ENCODE assay signal across 19 cellular contexts in the genomic region with DNA sequence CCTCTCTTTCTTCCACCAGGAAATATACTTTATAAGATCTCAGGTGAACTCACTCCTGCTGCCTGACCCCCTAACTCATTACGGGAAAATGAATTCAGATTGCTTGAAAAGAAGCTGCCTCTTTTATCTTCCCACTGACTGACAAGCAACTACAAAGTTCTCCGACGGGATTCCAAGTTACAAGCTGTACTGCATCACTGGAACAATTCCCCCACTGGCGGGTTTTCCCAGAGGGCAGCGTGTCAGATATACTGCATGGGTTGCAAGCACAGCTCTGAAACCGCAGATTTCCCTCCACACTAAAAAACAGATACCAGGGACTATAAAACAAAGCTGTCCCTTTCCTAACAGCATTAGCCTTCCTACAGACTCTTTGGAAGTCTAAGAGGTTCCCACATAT.
A peak's percentile ranks its signal among the peaks of the same experiment; 100 is the strongest.
DNase-seq lines count a peak whose midpoint lies in the region; TF ChIP-seq lines count a peak whose summit lies in the region.
"Had no signal": no experiment of that assay in that cellular context is flagged by ENCODE, and none has a peak within 500 bp of the region (broad histone marks: within the 10 kb centered on the region; RNA-seq: fewer than 3 reads in every experiment).

No MANE protein-coding gene starts in this region.

- H3K4me1 ChIP-seq in endodermal cell (ENCODE audit: control insufficient read depth, insufficient read depth, low read length): no peaks in the 10 kb centered on the region
- H3K4me1 ChIP-seq: pancreas had no signal

- no peak for TF ChIP-seq CTCF in endodermal cell (conservative IDR thresholded peaks at IDR 0.05)
- no peak for TF ChIP-seq CTCF in nephron progenitor cell (IDR thresholded peaks at IDR 0.05)

- CTCF ChIA-PET in activated CD4-positive, alpha-beta T cell treated with anti-CD3 and anti-CD28 coated beads, Interleukin-2, amount 10 ng/mL, durations not matched to agents 7 days and 5 days (lab: Charles Lee): no interaction called here

- TF ChIP-seq POLR2A in erythroblast (IDR thresholded peaks at IDR 0.05; ENCODE audit: low read length): no peak

- H3K4me1 Mint-ChIP-seq in endodermal cell (peaks cover 5% of the 10 kb centered on the region), nephron progenitor cell (peaks cover 11% of the 10 kb centered on the region)
- H3K4me1 Mint-ChIP-seq in activated CD4-positive, alpha-beta T cell treated with anti-CD3 and anti-CD28 coated beads, Interleukin-2, amount 10 ng/mL, durations not matched to agents 7 days and 5 days: no peaks in the 10 kb centered on the region
- H3K4me1 Mint-ChIP-seq: B cell had no signal

- no peak overlapping the region for H3K4me3 ChIP-seq in endodermal cell (ENCODE audit: low read length)
- H3K4me3 ChIP-seq: coronary artery, GM12878, pancreas had no signal

- H3K27me3 Mint-ChIP-seq in endodermal cell (ENCODE audit: insufficient read depth) (no peaks in the 10 kb centered on the region), nephron progenitor cell (ENCODE audit: low read depth, poor library complexity) (no peaks in the 10 kb centered on the region)
- H3K27me3 Mint-ChIP-seq in activated CD4-positive, alpha-beta T cell treated with anti-CD3 and anti-CD28 coated beads, Interleukin-2, amount 10 ng/mL, durations not matched to agents 7 days and 5 days: no peaks in the 10 kb centered on the region
- H3K27me3 Mint-ChIP-seq: B cell had no signal

- POLR2A ChIA-PET in activated CD4-positive, alpha-beta T cell treated with anti-CD3 and anti-CD28 coated beads, Interleukin-2, amount 10 ng/mL, durations not matched to agents 7 days and 5 days (lab: Charles Lee): no interaction called here

- H3K9me3 Mint-ChIP-seq in endodermal cell: peaks cover 2% of the 10 kb centered on the region
- no peaks in the 10 kb centered on the region for H3K9me3 Mint-ChIP-seq in nephron progenitor cell
- H3K9me3 Mint-ChIP-seq in activated CD4-positive, alpha-beta T cell treated with anti-CD3 and anti-CD28 coated beads, Interleukin-2, amount 10 ng/mL, durations not matched to agents 7 days and 5 days: no peaks in the 10 kb centered on the region

- H3K4me3 Mint-ChIP-seq in endodermal cell (no peak overlapping the region), nephron progenitor cell (no peak overlapping the region)
- H3K4me3 Mint-ChIP-seq in activated CD4-positive, alpha-beta T cell treated with anti-CD3 and anti-CD28 coated beads, Interleukin-2, amount 10 ng/mL, durations not matched to agents 7 days and 5 days: no peak overlapping the region
- H3K4me3 Mint-ChIP-seq: B cell had no signal

- DNase-seq in EH (ENCODE audit: low read depth): peak; percentile 55
- DNase-seq in LHCN-M2 (ENCODE audit: low read depth): peak; percentile 30
- no peak for DNase-seq in endodermal cell
- peak; percentile 42 for DNase-seq in nephron progenitor cell
- no peak for DNase-seq in erythroblast (lab: John Stamatoyannopoulos, UW)
- no peak for DNase-seq in activated CD4-positive, alpha-beta T cell treated with anti-CD3 and anti-CD28 coated beads, Interleukin-2, amount 10 ng/mL, durations not matched to agents 7 days and 5 days
- DNase-seq in NCI-H1694 (lab: John Stamatoyannopoulos, UW): no peak
- DNase-seq in DMS153 (lab: John Stamatoyannopoulos, UW): no peak
- DNase-seq: activated CD4-positive, alpha-beta T cell treated with anti-CD3 and anti-CD28 coated beads, Interleukin-2, amount 50 U/mL, for 1 hour; activated T-cell treated with anti-CD3 and anti-CD28 coated beads, Interleukin-2, amount 50 U/mL, for 48 hours; amniotic stem cell; DND-41; NCI-H2081; NCI-H774; pancreas; RPMI8226 had no signal

- H3K27me3 ChIP-seq in endodermal cell (ENCODE audit: control insufficient read depth, insufficient read depth, low read length, poor library complexity, severe bottlenecking): no peaks in the 10 kb centered on the region
- H3K27me3 ChIP-seq: pancreas had no signal

- no peak overlapping the region for H3K9ac ChIP-seq in endodermal cell (ENCODE audit: extremely low read depth, low read length, poor library complexity, severe bottlenecking)

- H3K36me3 ChIP-seq in endodermal cell (ENCODE audit: control insufficient read depth, insufficient read depth, low read length): no peaks in the 10 kb centered on the region
- H3K36me3 ChIP-seq: pancreas had no signal

- no peaks in the 10 kb centered on the region for H3K9me3 ChIP-seq in endodermal cell (ENCODE audit: control insufficient read depth, low read length)
- H3K9me3 ChIP-seq: pancreas had no signal

- H3K27ac Mint-ChIP-seq in endodermal cell: no peak overlapping the region
- peak overlapping the region; percentile 60 for H3K27ac Mint-ChIP-seq in nephron progenitor cell
- no peak overlapping the region for H3K27ac Mint-ChIP-seq in activated CD4-positive, alpha-beta T cell treated with anti-CD3 and anti-CD28 coated beads, Interleukin-2, amount 10 ng/mL, durations not matched to agents 7 days and 5 days
- H3K27ac Mint-ChIP-seq: B cell had no signal

- H3K27ac ChIP-seq in endodermal cell (ENCODE audit: low read depth, low read length): peak overlapping the region; percentile 6
- H3K27ac ChIP-seq: coronary artery, pancreas had no signal

- WGBS in endodermal cell (ENCODE audit: insufficient coverage in 1 of 2, insufficient read length in 1 of 2), 2 experiments: 63 to 85% methylated on average over 6 of the region's 6 CpGs

- H3K36me3 Mint-ChIP-seq in endodermal cell (ENCODE audit: low read depth) (no peaks in the 10 kb centered on the region), nephron progenitor cell (ENCODE audit: low read depth) (no peaks in the 10 kb centered on the region)
- no peaks in the 10 kb centered on the region for H3K36me3 Mint-ChIP-seq in activated CD4-positive, alpha-beta T cell treated with anti-CD3 and anti-CD28 coated beads, Interleukin-2, amount 10 ng/mL, durations not matched to agents 7 days and 5 days (ENCODE audit: low read depth)

Comparison
In these comparisons a context has a peak if more than half of its experiments do, and no peak if none do; other contexts are left out.
1. DNase-seq: peak in EH (single experiment), LHCN-M2 (single experiment) and nephron progenitor cell (single experiment); none in endodermal cell (single experiment), erythroblast (0 of 2), activated CD4-positive, alpha-beta T cell treated with anti-CD3 and anti-CD28 coated beads, Interleukin-2, amount 10 ng/mL, durations not matched to agents 7 days and 5 days (single experiment), NCI-H1694 (single experiment) and DMS153 (single experiment).